Comparison of ENCODE assay signal across 10 cellular contexts in the genomic region with DNA sequence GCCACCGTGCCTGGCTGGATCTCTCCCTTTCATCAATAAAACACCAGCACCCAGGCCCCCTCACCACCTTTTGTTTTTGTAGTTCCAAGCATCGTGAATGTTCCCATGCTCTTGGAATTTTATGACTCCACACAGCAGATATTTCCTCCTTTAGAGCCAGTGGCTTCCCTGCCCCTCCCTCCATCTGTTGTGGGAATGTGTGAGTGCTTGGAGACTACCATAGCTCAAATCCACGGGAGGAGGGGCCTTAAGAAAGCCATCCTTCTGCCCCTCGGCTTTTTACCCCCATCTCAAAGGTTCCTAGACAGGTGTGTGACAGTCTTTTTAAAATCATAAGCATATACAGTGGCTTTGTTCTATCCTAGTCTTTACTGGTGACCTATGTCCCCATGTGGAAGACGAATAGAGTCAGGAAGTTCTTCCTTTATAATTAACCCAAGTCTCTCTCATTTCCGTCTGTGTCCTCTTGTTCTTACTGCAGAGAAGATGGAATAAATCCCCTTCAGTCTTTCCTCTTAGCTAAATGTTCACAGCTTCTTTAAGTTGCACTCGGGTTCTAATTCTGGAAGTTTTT. TPM values are rescaled to one million over a fixed set of nuclear protein-coding genes. Genes with fewer than 3 reads are reported as not detected.
DNase-seq lines count a peak whose midpoint lies in the region; ATAC-seq, FAIRE-seq and TF ChIP-seq lines count a peak whose summit lies in the region.
"Had no signal": no experiment of that assay in that cellular context is flagged by ENCODE, and none has a peak within 500 bp of the region (broad histone marks: within the 10 kb centered on the region; RNA-seq: fewer than 3 reads in every experiment).

No MANE protein-coding gene starts in this region.

- FAIRE-seq in H54 (lab: Jason Lieb, UNC): no peak
- FAIRE-seq: bronchial epithelial cell, TTC549 had no signal

- DNase-seq in H54 (ENCODE audit: insufficient read length, low spot score): peak; percentile 55
- DNase-seq in choroid plexus epithelial cell (ENCODE audit: low read depth): peak; percentile 81
- no peak for DNase-seq in stomach
- no peak for DNase-seq in activated T-cell treated with anti-CD3 and anti-CD28 coated beads, Interleukin-2, amount 50 U/mL, for 48 hours
- DNase-seq in SKM-1 (lab: John Stamatoyannopoulos, UW; ENCODE audit: unreplicated experiment): no peak
- no peak for DNase-seq in SIG-M5 treated with dmso at 0.1 percent for 504 hours (lab: John Stamatoyannopoulos, UW; ENCODE audit: unreplicated experiment)

- ATAC-seq in GM19023 (IDR thresholded peaks at IDR 0.05; ENCODE audit: unreplicated experiment): no peak

- TF ChIP-seq CTCF in choroid plexus epithelial cell (conservative IDR thresholded peaks at IDR 0.05; ENCODE audit: low read depth, low read length) (no peak), stomach (IDR thresholded peaks at IDR 0.05) (no peak)

- H3K9me3 ChIP-seq in stomach: no peaks in the 10 kb centered on the region

- no peak overlapping the region for H3K4me3 ChIP-seq in choroid plexus epithelial cell (ENCODE audit: low read depth, low read length)
- no peak overlapping the region for H3K4me3 ChIP-seq in stomach

- peaks cover 56 to 85% (median 72%) of the 10 kb centered on the region in 4 donors for H3K4me1 ChIP-seq in stomach

- intact Hi-C loops in stomach (cut with DNase I; ENCODE audit: low total_unique reads): no loop called here

- peak overlapping the region; percentile 99 for H3K27ac ChIP-seq in layer of hippocampus (ENCODE audit: low read depth, low read length)
- peak overlapping the region in 4 of 5 donors; percentile 55 to 95 (median 80) for H3K27ac ChIP-seq in stomach

- H3K27me3 ChIP-seq in layer of hippocampus (ENCODE audit: control insufficient read depth, insufficient read depth, low read length): no peaks in the 10 kb centered on the region
- H3K27me3 ChIP-seq in stomach: no peaks in the 10 kb centered on the region

- WGBS in stomach, 5 donors: 57 to 74% (median 63%) methylated on average over 7 of the region's 7 CpGs

- peaks cover 0 to 4% (median 0%) of the 10 kb centered on the region in 4 donors for H3K36me3 ChIP-seq in stomach

- TF ChIP-seq POLR2A in H54 (IDR thresholded peaks at IDR 0.05; ENCODE audit: low read depth, low read length): no peak
- TF ChIP-seq POLR2A in stomach (IDR thresholded peaks at IDR 0.05): no peak

- no peak for TF ChIP-seq EP300 in stomach (IDR thresholded peaks at IDR 0.05)

RNA-seq across cellular contexts. Expression of a gene that starts 47.3 kb away (rescaled TPM):
- total RNA-seq in stomach: 10 to 100 TPM; 22.2 to 60.8 (median 37.8) TPM
- 10 to 100 TPM in 1 of 3 donors, 1 to 10 TPM in 2; 4.4 to 10.4 (median 9.0) TPM for polyA plus RNA-seq in stomach

Comparison
In these comparisons a context has a peak if more than half of its experiments do, and no peak if none do; other contexts are left out.
1. DNase-seq: peak in H54 (single experiment) and choroid plexus epithelial cell (single experiment); none in stomach (single experiment), activated T-cell treated with anti-CD3 and anti-CD28 coated beads, Interleukin-2, amount 50 U/mL, for 48 hours (0 of 2), SKM-1 (single experiment) and SIG-M5 treated with dmso at 0.1 percent for 504 hours (single experiment).